In the genomic region with DNA sequence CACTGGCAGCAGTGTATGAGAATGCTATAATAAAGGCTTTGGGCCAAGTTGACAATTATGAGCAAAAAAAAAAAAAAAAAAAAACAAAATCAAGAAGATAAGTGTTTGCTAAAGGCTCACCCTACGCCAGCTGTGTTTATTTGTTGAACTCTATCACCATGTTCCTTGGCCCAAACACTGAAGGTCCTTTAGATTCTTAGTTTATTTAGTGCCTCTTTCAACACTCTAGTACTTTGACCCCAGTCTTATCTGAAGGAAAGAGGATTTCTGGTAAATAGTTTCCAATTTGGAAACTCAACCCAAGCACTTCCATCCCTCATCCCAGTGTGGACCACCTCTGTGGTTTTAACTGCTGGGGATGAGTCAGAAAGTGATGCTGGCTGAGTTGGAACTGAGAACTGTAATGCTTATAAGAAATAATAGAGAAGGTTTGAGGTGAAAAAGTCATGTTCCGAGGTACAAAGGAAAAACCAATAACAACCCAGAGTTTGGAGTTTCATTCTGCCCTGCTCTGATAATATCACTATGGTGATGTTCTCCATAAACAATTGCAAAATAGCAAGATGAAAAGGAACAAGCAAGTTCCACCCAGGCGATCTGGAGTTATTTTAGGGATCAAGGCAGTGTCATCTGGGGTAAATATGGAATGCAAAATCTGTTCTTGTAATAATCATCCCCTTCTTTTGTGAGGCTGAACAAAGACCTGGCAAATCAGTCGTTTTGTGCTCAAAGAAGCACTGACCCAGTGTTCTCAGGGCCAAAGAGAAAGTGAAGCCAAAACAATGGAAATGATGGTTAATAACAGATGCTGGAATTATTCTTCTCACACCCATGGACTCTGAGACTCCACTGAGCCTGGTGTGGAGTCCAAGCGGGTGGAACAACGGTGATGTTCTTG, we compare ENCODE assay signal across 1 cellular context.
TF ChIP-seq lines count a peak whose summit lies in the region.

No MANE protein-coding gene starts in this region.

TF ChIP-seq in K562, 482 proteins besides CTCF, POLR2A, EP300 and RAD21 (continued from another document):
- TF ChIP-seq PHF21A (IDR thresholded peaks at IDR 0.05; ENCODE audit: borderline replicate concordance, low read depth) (no peak), ZNF764 (CRISPR knock-in tag; IDR thresholded peaks at IDR 0.05; ENCODE audit: low read depth) (no peak), JUND (IDR thresholded peaks at IDR 0.05; ENCODE audit: borderline replicate concordance, low read depth, low read length) (no peak), JUND (tag; IDR thresholded peaks at IDR 0.05; ENCODE audit: borderline replicate concordance, low read depth, low read length) (peak; percentile 28; the same call in 1 of the 3 replicates), RFX1 (IDR thresholded peaks at IDR 0.05) (0 out of 2 replicates have a peak, but pooled peaks have one; percentile 25), NR2C1 (IDR thresholded peaks at IDR 0.05) (0 out of 2 replicates have a peak, but pooled peaks have one; percentile 21), NR2C1 (tag; IDR thresholded peaks at IDR 0.05) (0 out of 2 replicates have a peak, but pooled peaks have one; percentile 30), CEBPG (CRISPR knock-in tag; IDR thresholded peaks at IDR 0.05) (no peak), CEBPG (tag; conservative IDR thresholded peaks at IDR 0.05 in 1 of 2, IDR thresholded peaks at IDR 0.05 in 1 of 2) (peak in 1 of 2 experiments; percentile 38; a peak in 3 of 4 replicates), MTA3 (IDR thresholded peaks at IDR 0.05; ENCODE audit: borderline replicate concordance) (no peak), ZBTB49 (CRISPR knock-in tag; IDR thresholded peaks at IDR 0.05; ENCODE audit: borderline replicate concordance) (no peak), ELF4 (CRISPR knock-in tag; IDR thresholded peaks at IDR 0.05) (no peak), HLTF (IDR thresholded peaks at IDR 0.05) (no peak), SLC30A9 (CRISPR knock-in tag; IDR thresholded peaks at IDR 0.05) (no peak), ZNF75A (CRISPR knock-in tag; IDR thresholded peaks at IDR 0.05) (no peak), HES1 (IDR thresholded peaks at IDR 0.05; ENCODE audit: low read depth) (no peak)
- TF ChIP-seq, protein P1, sequence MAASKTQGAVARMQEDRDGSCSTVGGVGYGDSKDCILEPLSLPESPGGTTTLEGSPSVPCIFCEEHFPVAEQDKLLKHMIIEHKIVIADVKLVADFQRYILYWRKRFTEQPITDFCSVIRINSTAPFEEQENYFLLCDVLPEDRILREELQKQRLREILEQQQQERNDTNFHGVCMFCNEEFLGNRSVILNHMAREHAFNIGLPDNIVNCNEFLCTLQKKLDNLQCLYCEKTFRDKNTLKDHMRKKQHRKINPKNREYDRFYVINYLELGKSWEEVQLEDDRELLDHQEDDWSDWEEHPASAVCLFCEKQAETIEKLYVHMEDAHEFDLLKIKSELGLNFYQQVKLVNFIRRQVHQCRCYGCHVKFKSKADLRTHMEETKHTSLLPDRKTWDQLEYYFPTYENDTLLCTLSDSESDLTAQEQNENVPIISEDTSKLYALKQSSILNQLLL (CRISPR knock-in tag; IDR thresholded peaks at IDR 0.05; ENCODE audit: borderline replicate concordance) = no peak
- TF ChIP-seq, protein P2, sequence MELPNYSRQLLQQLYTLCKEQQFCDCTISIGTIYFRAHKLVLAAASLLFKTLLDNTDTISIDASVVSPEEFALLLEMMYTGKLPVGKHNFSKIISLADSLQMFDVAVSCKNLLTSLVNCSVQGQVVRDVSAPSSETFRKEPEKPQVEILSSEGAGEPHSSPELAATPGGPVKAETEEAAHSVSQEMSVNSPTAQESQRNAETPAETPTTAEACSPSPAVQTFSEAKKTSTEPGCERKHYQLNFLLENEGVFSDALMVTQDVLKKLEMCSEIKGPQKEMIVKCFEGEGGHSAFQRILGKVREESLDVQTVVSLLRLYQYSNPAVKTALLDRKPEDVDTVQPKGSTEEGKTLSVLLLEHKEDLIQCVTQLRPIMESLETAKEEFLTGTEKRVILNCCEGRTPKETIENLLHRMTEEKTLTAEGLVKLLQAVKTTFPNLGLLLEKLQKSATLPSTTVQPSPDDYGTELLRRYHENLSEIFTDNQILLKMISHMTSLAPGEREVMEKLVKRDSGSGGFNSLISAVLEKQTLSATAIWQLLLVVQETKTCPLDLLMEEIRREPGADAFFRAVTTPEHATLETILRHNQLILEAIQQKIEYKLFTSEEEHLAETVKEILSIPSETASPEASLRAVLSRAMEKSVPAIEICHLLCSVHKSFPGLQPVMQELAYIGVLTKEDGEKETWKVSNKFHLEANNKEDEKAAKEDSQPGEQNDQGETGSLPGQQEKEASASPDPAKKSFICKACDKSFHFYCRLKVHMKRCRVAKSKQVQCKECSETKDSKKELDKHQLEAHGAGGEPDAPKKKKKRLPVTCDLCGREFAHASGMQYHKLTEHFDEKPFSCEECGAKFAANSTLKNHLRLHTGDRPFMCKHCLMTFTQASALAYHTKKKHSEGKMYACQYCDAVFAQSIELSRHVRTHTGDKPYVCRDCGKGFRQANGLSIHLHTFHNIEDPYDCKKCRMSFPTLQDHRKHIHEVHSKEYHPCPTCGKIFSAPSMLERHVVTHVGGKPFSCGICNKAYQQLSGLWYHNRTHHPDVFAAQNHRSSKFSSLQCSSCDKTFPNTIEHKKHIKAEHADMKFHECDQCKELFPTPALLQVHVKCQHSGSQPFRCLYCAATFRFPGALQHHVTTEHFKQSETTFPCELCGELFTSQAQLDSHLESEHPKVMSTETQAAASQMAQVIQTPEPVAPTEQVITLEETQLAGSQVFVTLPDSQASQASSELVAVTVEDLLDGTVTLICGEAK (IDR thresholded peaks at IDR 0.05) = peak; percentile 36; the same call in 1 of the 2 replicates
- TF ChIP-seq, protein P2 (CRISPR knock-in tag; IDR thresholded peaks at IDR 0.05) = no peak
- TF ChIP-seq, protein P3, sequence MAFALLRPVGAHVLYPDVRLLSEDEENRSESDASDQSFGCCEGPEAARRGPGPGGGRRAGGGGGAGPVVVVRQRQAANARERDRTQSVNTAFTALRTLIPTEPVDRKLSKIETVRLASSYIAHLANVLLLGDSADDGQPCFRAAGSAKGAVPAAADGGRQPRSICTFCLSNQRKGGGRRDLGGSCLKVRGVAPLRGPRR (CRISPR knock-in tag; IDR thresholded peaks at IDR 0.05) = no peak
- TF ChIP-seq, protein P4, sequence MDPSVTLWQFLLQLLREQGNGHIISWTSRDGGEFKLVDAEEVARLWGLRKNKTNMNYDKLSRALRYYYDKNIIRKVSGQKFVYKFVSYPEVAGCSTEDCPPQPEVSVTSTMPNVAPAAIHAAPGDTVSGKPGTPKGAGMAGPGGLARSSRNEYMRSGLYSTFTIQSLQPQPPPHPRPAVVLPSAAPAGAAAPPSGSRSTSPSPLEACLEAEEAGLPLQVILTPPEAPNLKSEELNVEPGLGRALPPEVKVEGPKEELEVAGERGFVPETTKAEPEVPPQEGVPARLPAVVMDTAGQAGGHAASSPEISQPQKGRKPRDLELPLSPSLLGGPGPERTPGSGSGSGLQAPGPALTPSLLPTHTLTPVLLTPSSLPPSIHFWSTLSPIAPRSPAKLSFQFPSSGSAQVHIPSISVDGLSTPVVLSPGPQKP (CRISPR knock-in tag; IDR thresholded peaks at IDR 0.05) = no peak
